ENCODE assay signal across 12 cellular contexts in genomic region chr19:3880471-3881271, GRCh38. TPM values are rescaled to one million over a fixed set of nuclear protein-coding genes. Genes with fewer than 3 reads are reported as not detected.
DNase-seq lines count a peak whose midpoint lies in the region; ATAC-seq and TF ChIP-seq lines count a peak whose summit lies in the region.
"Had no signal": no experiment of that assay in that cellular context is flagged by ENCODE, and none has a peak within 500 bp of the region (broad histone marks: within the 10 kb centered on the region; RNA-seq: fewer than 3 reads in every experiment).

A gene with protein sequence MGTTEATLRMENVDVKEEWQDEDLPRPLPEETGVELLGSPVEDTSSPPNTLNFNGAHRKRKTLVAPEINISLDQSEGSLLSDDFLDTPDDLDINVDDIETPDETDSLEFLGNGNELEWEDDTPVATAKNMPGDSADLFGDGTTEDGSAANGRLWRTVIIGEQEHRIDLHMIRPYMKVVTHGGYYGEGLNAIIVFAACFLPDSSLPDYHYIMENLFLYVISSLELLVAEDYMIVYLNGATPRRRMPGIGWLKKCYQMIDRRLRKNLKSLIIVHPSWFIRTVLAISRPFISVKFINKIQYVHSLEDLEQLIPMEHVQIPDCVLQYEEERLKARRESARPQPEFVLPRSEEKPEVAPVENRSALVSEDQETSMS (plus strand): TSS chr19:3880685. CDS start chr19:3885768, 5,083 bp downstream.

- intact Hi-C loops in A673 (cut with micrococcal nuclease; ENCODE audit: unreplicated experiment) = no loop called here
- intact Hi-C loops in activated CD4-positive, alpha-beta memory T cell treated with anti-CD3 and anti-CD28 coated beads for 36 hours (cut with micrococcal nuclease) = no loop called here

- no peaks in the 10 kb centered on the region for H3K9me3 ChIP-seq in A673 (ENCODE audit: low read depth, low read length, poor library complexity, severe bottlenecking)
- no peaks in the 10 kb centered on the region for H3K9me3 ChIP-seq in iPS-18a (ENCODE audit: control insufficient read depth, low read depth, low read length)

- no peak for ATAC-seq in GM19452 (IDR thresholded peaks at IDR 0.05; ENCODE audit: unreplicated experiment)

- H3K27me3 Mint-ChIP-seq in activated naive CD8-positive, alpha-beta T cell treated with anti-CD3 and anti-CD28 coated beads for 36 hours = peaks cover 71% of the 10 kb centered on the region
- H3K27me3 Mint-ChIP-seq in activated CD4-positive, alpha-beta memory T cell treated with anti-CD3 and anti-CD28 coated beads for 36 hours = peaks cover 31% of the 10 kb centered on the region

- H3K36me3 ChIP-seq in A673 (ENCODE audit: insufficient read depth, low read length, poor library complexity, severe bottlenecking) = no peaks in the 10 kb centered on the region
- H3K36me3 ChIP-seq in iPS-18a (ENCODE audit: control insufficient read depth, low read depth, low read length) = no peaks in the 10 kb centered on the region

- H3K4me1 Mint-ChIP-seq in activated naive CD8-positive, alpha-beta T cell treated with anti-CD3 and anti-CD28 coated beads for 36 hours = peaks cover 9% of the 10 kb centered on the region
- peaks cover 13% of the 10 kb centered on the region for H3K4me1 Mint-ChIP-seq in activated CD4-positive, alpha-beta memory T cell treated with anti-CD3 and anti-CD28 coated beads for 36 hours (ENCODE audit: low read depth)

- H3K27me3 ChIP-seq in A673 (replicated peaks; ENCODE audit: insufficient read depth, low read depth, low read length, poor library complexity) (peaks cover 26% of the 10 kb centered on the region), iPS-18a (ENCODE audit: control insufficient read depth, insufficient read depth, low read length) (peaks cover 14% of the 10 kb centered on the region)

- BruUV-seq in A673 (replicated peaks; lab: Mats Ljungman, UMichigan) = no TSS peak

- no peak for TF ChIP-seq CTCF in A673 (conservative IDR thresholded peaks at IDR 0.05; ENCODE audit: low read depth, low read length)

- no peaks in the 10 kb centered on the region for H3K36me3 Mint-ChIP-seq in activated naive CD8-positive, alpha-beta T cell treated with anti-CD3 and anti-CD28 coated beads for 36 hours
- no peaks in the 10 kb centered on the region for H3K36me3 Mint-ChIP-seq in activated CD4-positive, alpha-beta memory T cell treated with anti-CD3 and anti-CD28 coated beads for 36 hours
- H3K36me3 Mint-ChIP-seq: activated naive CD8-positive, alpha-beta T cell treated with anti-CD3 and anti-CD28 coated beads, Interleukin-2, amount 10 ng/mL, durations not matched to agents 7 days and 5 days had no signal

- CTCF ChIA-PET in A673 (lab: Charles Lee) = interaction anchor here (0.6 kb wide), 3 partner anchors 125 to 155 kb away, joined by 6 to 8 read pairs (median 6); no protein-coding TSS in a partner anchor
- CTCF ChIA-PET in activated CD4-positive, alpha-beta memory T cell treated with anti-CD3 and anti-CD28 coated beads for 36 hours (lab: Charles Lee) = interaction anchor here (0.6 kb wide), 1 partner anchor 58 kb away, joined by 3 read pairs; no protein-coding TSS in a partner anchor

- peak within 1 kb of the TSS; percentile 35 for H3K9ac ChIP-seq in iPS-18a (ENCODE audit: low read length)
- H3K9ac ChIP-seq: GM23248 had no signal

- POLR2A ChIA-PET in A673 (lab: Charles Lee; ENCODE audit: low non-redundant PET) = interaction anchor here (0.7 kb wide), 1 partner anchor 783 kb away, joined by 4 read pairs; no protein-coding TSS in a partner anchor
- POLR2A ChIA-PET in activated CD4-positive, alpha-beta memory T cell treated with anti-CD3 and anti-CD28 coated beads for 36 hours (lab: Charles Lee) = no interaction called here

- H3K27ac Mint-ChIP-seq in activated naive CD8-positive, alpha-beta T cell treated with anti-CD3 and anti-CD28 coated beads for 36 hours = no peak within 1 kb of the TSS
- no peak within 1 kb of the TSS for H3K27ac Mint-ChIP-seq in activated CD4-positive, alpha-beta memory T cell treated with anti-CD3 and anti-CD28 coated beads for 36 hours
- H3K27ac Mint-ChIP-seq: activated naive CD8-positive, alpha-beta T cell treated with anti-CD3 and anti-CD28 coated beads, Interleukin-2, amount 10 ng/mL, durations not matched to agents 7 days and 5 days had no signal

- H3K4me1 ChIP-seq in A673 (ENCODE audit: insufficient read depth, low read length, poor library complexity, severe bottlenecking) (no peaks in the 10 kb centered on the region), iPS-18a (ENCODE audit: control insufficient read depth, low read depth, low read length) (peaks cover 3% of the 10 kb centered on the region)

- H3K9me3 Mint-ChIP-seq in activated naive CD8-positive, alpha-beta T cell treated with anti-CD3 and anti-CD28 coated beads for 36 hours = no peaks in the 10 kb centered on the region
- H3K9me3 Mint-ChIP-seq in activated CD4-positive, alpha-beta memory T cell treated with anti-CD3 and anti-CD28 coated beads for 36 hours = no peaks in the 10 kb centered on the region
- H3K9me3 Mint-ChIP-seq: activated naive CD8-positive, alpha-beta T cell treated with anti-CD3 and anti-CD28 coated beads, Interleukin-2, amount 10 ng/mL, durations not matched to agents 7 days and 5 days had no signal

- H3K4me3 Mint-ChIP-seq in activated naive CD8-positive, alpha-beta T cell treated with anti-CD3 and anti-CD28 coated beads for 36 hours = no peak within 1 kb of the TSS
- H3K4me3 Mint-ChIP-seq in activated CD4-positive, alpha-beta memory T cell treated with anti-CD3 and anti-CD28 coated beads for 36 hours = no peak within 1 kb of the TSS
- H3K4me3 Mint-ChIP-seq: activated naive CD8-positive, alpha-beta T cell treated with anti-CD3 and anti-CD28 coated beads, Interleukin-2, amount 10 ng/mL, durations not matched to agents 7 days and 5 days had no signal

- no peak within 1 kb of the TSS for H3K27ac ChIP-seq in A673 (ENCODE audit: low read depth, low read length, poor library complexity, severe bottlenecking)
- no peak within 1 kb of the TSS for H3K27ac ChIP-seq in iPS-18a (ENCODE audit: low read length)
- H3K27ac ChIP-seq: GM23248 had no signal

- H3K4me3 ChIP-seq in A673 (ENCODE audit: low read depth, low read length, poor library complexity, severe bottlenecking) (peak within 1 kb of the TSS; percentile 26), iPS-18a (ENCODE audit: low read length) (peak within 1 kb of the TSS; percentile 57)
- H3K4me3 ChIP-seq: GM23248 had no signal

- peak; percentile 75 for DNase-seq in A673 (ENCODE audit: low spot score)
- DNase-seq in NCI-H1105 (lab: John Stamatoyannopoulos, UW) = peak; percentile 87
- DNase-seq in NCI-H82 treated with DMSO at 0.1 percent for 48 hours (lab: John Stamatoyannopoulos, UW; ENCODE audit: unreplicated experiment) = peak; percentile 58
- DNase-seq in activated naive CD8-positive, alpha-beta T cell treated with anti-CD3 and anti-CD28 coated beads for 36 hours = no peak
- no peak for DNase-seq in activated CD4-positive, CD25-positive, alpha-beta regulatory T cell (lab: John Stamatoyannopoulos, UW)
- DNase-seq in activated CD4-positive, alpha-beta memory T cell treated with anti-CD3 and anti-CD28 coated beads for 36 hours = no peak
- DNase-seq: activated naive CD8-positive, alpha-beta T cell treated with anti-CD3 and anti-CD28 coated beads, Interleukin-2, amount 10 ng/mL, durations not matched to agents 7 days and 5 days; erythroblast; GM23248 had no signal

RNA-seq across cellular contexts. Expression of the gene that starts here (rescaled TPM):
- 0.76 and 0.95 TPM in 2 replicates for total RNA-seq in A673 (2021)
- total RNA-seq in activated naive CD8-positive, alpha-beta T cell treated with anti-CD3 and anti-CD28 coated beads for 36 hours = not detected
- not detected for total RNA-seq in activated CD4-positive, alpha-beta memory T cell treated with anti-CD3 and anti-CD28 coated beads for 36 hours
- total RNA-seq: activated naive CD8-positive, alpha-beta T cell treated with anti-CD3 and anti-CD28 coated beads, Interleukin-2, amount 10 ng/mL, durations not matched to agents 7 days and 5 days; GM23248; lung microvascular endothelial cell had no signal

Comparison
In these comparisons a context has a peak if more than half of its experiments do, and no peak if none do; other contexts are left out.
1. Peak in DNase-seq and H3K4me3 ChIP-seq in A673; RNA of the gene not detected or under 1 TPM.
2. DNase-seq: peak in NCI-H1105 (single experiment) and NCI-H82 treated with DMSO at 0.1 percent for 48 hours (single experiment); none in activated naive CD8-positive, alpha-beta T cell treated with anti-CD3 and anti-CD28 coated beads for 36 hours (single experiment), activated CD4-positive, CD25-positive, alpha-beta regulatory T cell (0 of 4) and activated CD4-positive, alpha-beta memory T cell treated with anti-CD3 and anti-CD28 coated beads for 36 hours (single experiment).